1 cellular context compared by ENCODE assay signal in the genomic region with DNA sequence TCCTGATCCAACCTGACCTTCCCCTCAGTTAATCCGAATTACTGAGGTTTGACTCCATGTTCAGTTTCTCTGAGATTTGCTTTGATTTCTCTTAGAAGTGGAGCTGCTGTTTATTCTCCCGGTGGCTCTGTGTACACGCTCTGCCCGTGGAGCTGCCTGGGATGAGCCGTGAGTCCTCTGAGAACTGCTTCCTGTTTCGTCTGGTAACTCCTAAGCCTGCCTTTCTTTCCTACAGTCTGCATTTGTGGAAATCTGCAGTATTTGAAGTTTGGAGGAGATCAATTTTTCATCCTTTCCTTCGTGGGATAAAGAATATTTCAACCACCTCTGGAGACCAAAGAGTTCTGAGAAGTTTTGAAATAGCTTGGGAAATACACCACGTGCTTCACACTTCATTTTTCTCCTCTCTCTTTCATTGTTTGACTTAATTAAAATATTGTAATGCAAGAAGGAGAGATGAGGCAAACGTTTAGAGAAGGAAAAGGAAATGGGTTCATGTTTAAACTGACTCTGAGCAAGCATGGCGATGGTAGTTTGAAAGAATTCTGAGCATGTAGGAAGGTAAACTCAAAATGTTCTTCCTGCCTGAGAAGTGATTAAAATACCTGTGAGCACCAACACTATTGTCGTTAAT.
TF ChIP-seq lines count a peak whose summit lies in the region.

No MANE protein-coding gene starts in this region.

TF ChIP-seq in HepG2, 621 proteins besides CTCF, POLR2A, EP300 and RAD21 (continued from another document):
- TF ChIP-seq, protein P1, sequence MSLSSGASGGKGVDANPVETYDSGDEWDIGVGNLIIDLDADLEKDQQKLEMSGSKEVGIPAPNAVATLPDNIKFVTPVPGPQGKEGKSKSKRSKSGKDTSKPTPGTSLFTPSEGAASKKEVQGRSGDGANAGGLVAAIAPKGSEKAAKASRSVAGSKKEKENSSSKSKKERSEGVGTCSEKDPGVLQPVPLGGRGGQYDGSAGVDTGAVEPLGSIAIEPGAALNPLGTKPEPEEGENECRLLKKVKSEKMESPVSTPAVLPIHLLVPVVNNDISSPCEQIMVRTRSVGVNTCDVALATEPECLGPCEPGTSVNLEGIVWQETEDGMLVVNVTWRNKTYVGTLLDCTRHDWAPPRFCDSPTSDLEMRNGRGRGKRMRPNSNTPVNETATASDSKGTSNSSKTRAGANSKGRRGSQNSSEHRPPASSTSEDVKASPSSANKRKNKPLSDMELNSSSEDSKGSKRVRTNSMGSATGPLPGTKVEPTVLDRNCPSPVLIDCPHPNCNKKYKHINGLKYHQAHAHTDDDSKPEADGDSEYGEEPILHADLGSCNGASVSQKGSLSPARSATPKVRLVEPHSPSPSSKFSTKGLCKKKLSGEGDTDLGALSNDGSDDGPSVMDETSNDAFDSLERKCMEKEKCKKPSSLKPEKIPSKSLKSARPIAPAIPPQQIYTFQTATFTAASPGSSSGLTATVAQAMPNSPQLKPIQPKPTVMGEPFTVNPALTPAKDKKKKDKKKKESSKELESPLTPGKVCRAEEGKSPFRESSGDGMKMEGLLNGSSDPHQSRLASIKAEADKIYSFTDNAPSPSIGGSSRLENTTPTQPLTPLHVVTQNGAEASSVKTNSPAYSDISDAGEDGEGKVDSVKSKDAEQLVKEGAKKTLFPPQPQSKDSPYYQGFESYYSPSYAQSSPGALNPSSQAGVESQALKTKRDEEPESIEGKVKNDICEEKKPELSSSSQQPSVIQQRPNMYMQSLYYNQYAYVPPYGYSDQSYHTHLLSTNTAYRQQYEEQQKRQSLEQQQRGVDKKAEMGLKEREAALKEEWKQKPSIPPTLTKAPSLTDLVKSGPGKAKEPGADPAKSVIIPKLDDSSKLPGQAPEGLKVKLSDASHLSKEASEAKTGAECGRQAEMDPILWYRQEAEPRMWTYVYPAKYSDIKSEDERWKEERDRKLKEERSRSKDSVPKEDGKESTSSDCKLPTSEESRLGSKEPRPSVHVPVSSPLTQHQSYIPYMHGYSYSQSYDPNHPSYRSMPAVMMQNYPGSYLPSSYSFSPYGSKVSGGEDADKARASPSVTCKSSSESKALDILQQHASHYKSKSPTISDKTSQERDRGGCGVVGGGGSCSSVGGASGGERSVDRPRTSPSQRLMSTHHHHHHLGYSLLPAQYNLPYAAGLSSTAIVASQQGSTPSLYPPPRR (CRISPR knock-in tag; IDR thresholded peaks at IDR 0.05; ENCODE audit: borderline replicate concordance) = no peak
- no peak for TF ChIP-seq ZNF556 (CRISPR knock-in tag; IDR thresholded peaks at IDR 0.05; ENCODE audit: borderline replicate concordance)
- TF ChIP-seq FOXA3 (CRISPR knock-in tag; IDR thresholded peaks at IDR 0.05) = peak; percentile 68
- TF ChIP-seq, protein P2, sequence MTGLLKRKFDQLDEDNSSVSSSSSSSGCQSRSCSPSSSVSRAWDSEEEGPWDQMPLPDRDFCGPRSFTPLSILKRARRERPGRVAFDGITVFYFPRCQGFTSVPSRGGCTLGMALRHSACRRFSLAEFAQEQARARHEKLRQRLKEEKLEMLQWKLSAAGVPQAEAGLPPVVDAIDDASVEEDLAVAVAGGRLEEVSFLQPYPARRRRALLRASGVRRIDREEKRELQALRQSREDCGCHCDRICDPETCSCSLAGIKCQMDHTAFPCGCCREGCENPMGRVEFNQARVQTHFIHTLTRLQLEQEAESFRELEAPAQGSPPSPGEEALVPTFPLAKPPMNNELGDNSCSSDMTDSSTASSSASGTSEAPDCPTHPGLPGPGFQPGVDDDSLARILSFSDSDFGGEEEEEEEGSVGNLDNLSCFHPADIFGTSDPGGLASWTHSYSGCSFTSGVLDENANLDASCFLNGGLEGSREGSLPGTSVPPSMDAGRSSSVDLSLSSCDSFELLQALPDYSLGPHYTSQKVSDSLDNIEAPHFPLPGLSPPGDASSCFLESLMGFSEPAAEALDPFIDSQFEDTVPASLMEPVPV (CRISPR knock-in tag; IDR thresholded peaks at IDR 0.05) = no peak
- peak; percentile 67; the same call in 1 of the 2 replicates for TF ChIP-seq GFI1 (CRISPR knock-in tag; IDR thresholded peaks at IDR 0.05; ENCODE audit: borderline replicate concordance)
- no peak for TF ChIP-seq ZNF652 (CRISPR knock-in tag; IDR thresholded peaks at IDR 0.05; ENCODE audit: borderline replicate concordance, low read depth)
TF ChIP-seq in HepG2: peak in this region for 39.
